Comparison of ENCODE assay signal across 8 cellular contexts in the genomic region with DNA sequence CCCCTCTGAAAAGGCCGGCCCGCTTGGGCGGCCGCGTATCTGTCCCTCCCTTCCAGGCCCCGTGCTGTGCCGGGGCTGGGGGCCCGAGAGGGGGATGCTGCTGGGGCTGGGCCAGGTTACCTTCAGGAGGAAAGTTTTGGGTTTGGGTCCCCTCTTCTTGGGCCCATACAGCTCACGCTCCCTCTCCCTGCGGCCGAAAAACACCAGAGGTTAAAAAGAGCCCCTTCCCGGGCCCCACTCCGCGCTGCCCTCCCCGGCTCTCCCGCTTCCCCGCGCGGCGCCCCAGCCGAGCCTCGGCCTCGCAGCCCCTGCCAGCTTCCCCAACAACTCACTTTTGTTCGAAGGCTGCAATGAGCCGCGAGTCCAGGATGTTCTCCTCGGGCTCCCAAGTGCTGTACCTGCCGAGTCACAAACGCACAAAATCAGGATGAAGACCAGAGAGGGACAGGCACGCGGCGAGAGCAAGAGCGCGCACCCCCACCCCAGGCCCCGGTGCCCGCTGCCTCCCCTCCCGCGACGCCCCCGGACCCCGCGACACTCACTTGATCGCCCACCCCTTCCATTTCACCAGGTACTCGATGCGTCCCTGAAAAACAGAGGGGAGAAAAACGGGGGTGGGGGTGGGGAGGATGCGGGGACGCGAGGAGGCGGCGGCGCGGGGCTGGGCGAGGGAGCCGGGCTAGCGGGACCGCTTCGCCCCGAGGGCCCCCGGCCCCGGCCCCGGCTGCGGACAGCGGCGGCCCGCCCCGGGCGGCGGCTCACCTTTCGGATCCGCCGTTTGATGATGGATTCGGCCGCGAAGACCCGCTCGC. TPM values are rescaled to one million over a fixed set of nuclear protein-coding genes. Genes with fewer than 3 reads are reported as not detected.
DNase-seq lines count a peak whose midpoint lies in the region; ATAC-seq and TF ChIP-seq lines count a peak whose summit lies in the region.

No MANE protein-coding gene starts in this region.

- H3K27me3 ChIP-seq in HCT116 (ENCODE audit: insufficient read depth, low read length): no peaks in the 10 kb centered on the region
- H3K27me3 ChIP-seq in RWPE2 (ENCODE audit: insufficient read depth, poor library complexity, severe bottlenecking): peaks cover 33% of the 10 kb centered on the region
- H3K27me3 ChIP-seq in left lung: no peaks in the 10 kb centered on the region

- H3K4me3 Mint-ChIP-seq in central memory CD8-positive, alpha-beta T cell: peak overlapping the region; percentile 92

- H3K9me3 ChIP-seq in HCT116 (ENCODE audit: control insufficient read depth in 1 of 2, insufficient read depth in 1 of 2, low read depth in 1 of 2, low read length in 2 of 2) (no peaks in the 10 kb centered on the region), RWPE2 (ENCODE audit: severe bottlenecking) (no peaks in the 10 kb centered on the region), left lung (no peaks in the 10 kb centered on the region)

- CTCF ChIA-PET in HCT116 (lab: Charles Lee): interaction anchor here (1.7 to 3.1 kb wide), 5 partner anchors 10 to 281 kb away, joined by 4 to 58 read pairs (median 20); a partner anchor contains a TSS

- peak overlapping the region; percentile 79 for H3K27ac Mint-ChIP-seq in central memory CD8-positive, alpha-beta T cell (ENCODE audit: low read depth)

- H4K20me1 ChIP-seq in HCT116 (ENCODE audit: insufficient read depth): no peaks in the 10 kb centered on the region

- no peak for TF ChIP-seq RAD21 in HCT116 (IDR thresholded peaks at IDR 0.05; ENCODE audit: low read depth)

- in situ Hi-C loops in Caki2 (cut with HindIII; ENCODE audit: low pct_unique_long_range_greater_than_20kb, low sequenced_read_pairs): no loop called here

- peaks cover 19% of the 10 kb centered on the region for H3K36me3 Mint-ChIP-seq in central memory CD8-positive, alpha-beta T cell (ENCODE audit: insufficient read depth)

- peak overlapping the region; percentile 92 for H3K9ac ChIP-seq in HCT116 (ENCODE audit: low read length)

- H3K9me2 ChIP-seq in HCT116 (ENCODE audit: insufficient read depth): no peaks in the 10 kb centered on the region

- TF ChIP-seq POLR2A in HCT116 (IDR thresholded peaks at IDR 0.05; ENCODE audit: borderline replicate concordance, extremely low read depth, insufficient read depth, insufficient read length): no peak

- no peak overlapping the region for H2AFZ ChIP-seq in HCT116 (ENCODE audit: low read depth, low read length, poor library complexity, severe bottlenecking)

- ATAC-seq in HCT116: peak; percentile 20
- ATAC-seq in RWPE2 (ENCODE audit: low read depth): peak; percentile 8; the same call in 2 of the 3 replicates
- ATAC-seq in central memory CD8-positive, alpha-beta T cell (replicated peaks; ENCODE audit: extremely low read depth, poor library complexity, severe bottlenecking): peak; percentile 5
- peak; percentile 5 for ATAC-seq in left lung

- H3K27ac ChIP-seq in HCT116 (ENCODE audit: low read depth, low read length): peak overlapping the region; percentile 84
- H3K27ac ChIP-seq in RWPE2 (ENCODE audit: poor library complexity, severe bottlenecking): peak overlapping the region; percentile 23
- peak overlapping the region; percentile 82 to 89 for H3K27ac ChIP-seq in left lung

- TF ChIP-seq CTCF in HCT116 (IDR thresholded peaks at IDR 0.05 in 2 of 3, conservative IDR thresholded peaks at IDR 0.05 in 1 of 3; ENCODE audit: borderline replicate concordance in 1 of 3, insufficient read depth in 1 of 3, low read depth in 2 of 3, low read length in 2 of 3): no peak
- no peak for TF ChIP-seq CTCF in RWPE2 (IDR thresholded peaks at IDR 0.05; ENCODE audit: poor library complexity, severe bottlenecking)
- no peak for TF ChIP-seq CTCF in left lung (IDR thresholded peaks at IDR 0.05)

- POLR2A ChIA-PET in HCT116 (lab: Charles Lee): interaction anchor here (0.6 kb wide), 1 partner anchor 382 kb away, joined by 3 read pairs; no protein-coding TSS in a partner anchor

- H3K36me3 ChIP-seq in HCT116 (ENCODE audit: control insufficient read depth in 1 of 2, insufficient read depth in 2 of 2, low read length in 2 of 2): peaks cover 7 to 25% of the 10 kb centered on the region in 2 experiments
- H3K36me3 ChIP-seq in RWPE2 (ENCODE audit: low read depth): peaks cover 26% of the 10 kb centered on the region
- peaks cover 0 to 23% of the 10 kb centered on the region in 2 donors for H3K36me3 ChIP-seq in left lung

- H3K4me1 ChIP-seq in HCT116 (ENCODE audit: control insufficient read depth in 1 of 2, insufficient read depth in 2 of 2, low read length in 2 of 2) (peaks cover 11 to 45% of the 10 kb centered on the region in 2 experiments), RWPE2 (ENCODE audit: insufficient read depth, poor library complexity, severe bottlenecking) (peaks cover 4% of the 10 kb centered on the region), left lung (peaks cover 12 to 36% of the 10 kb centered on the region in 2 donors)

- DNase-seq in Caki2 (ENCODE audit: low read depth) (peak; percentile 40), HCT116 (ENCODE audit: low read depth, low spot score) (no peak), RWPE2 (ENCODE audit: low spot score) (no peak), left lung (peak in 1 of 2 donors; percentile 84), NCI-H2171 treated with DMSO at 0.1 percent for 48 hours (lab: John Stamatoyannopoulos, UW) (no peak), SK-N-DZ (ENCODE audit: low spot score) (no peak)
- peak in 1 of 2 donors; percentile 18 for DNase-seq in central memory CD8-positive, alpha-beta T cell (ENCODE audit: low spot score in 2 of 2)
- peak; percentile 52 for DNase-seq in stimulated activated naive CD4-positive, alpha-beta T cell treated with Interleukin-2 at 50 U/mL for 16 hours (lab: John Stamatoyannopoulos, UW)

- no peaks in the 10 kb centered on the region for H3K27me3 Mint-ChIP-seq in central memory CD8-positive, alpha-beta T cell

- H3K9me3 Mint-ChIP-seq in central memory CD8-positive, alpha-beta T cell: no peaks in the 10 kb centered on the region

- H3K4me1 Mint-ChIP-seq in central memory CD8-positive, alpha-beta T cell: peaks cover 42% of the 10 kb centered on the region

- peak overlapping the region; percentile 87 for H3K4me2 ChIP-seq in HCT116 (ENCODE audit: low read length)

- H3K79me2 ChIP-seq in HCT116 (ENCODE audit: insufficient read depth, low read length): peaks cover 49% of the 10 kb centered on the region

- intact Hi-C loops in HCT116 (cut with micrococcal nuclease) (loop anchor here (1.0 to 5.0 kb wide), 3 partner anchors 53 to 436 kb away; no protein-coding TSS in a partner anchor), left lung (cut with DNase I) (loop anchor here in 1 of 2 donors (10.0 kb wide), 1 partner anchor 253 kb away; no protein-coding TSS in a partner anchor)

- peak overlapping the region; percentile 61 to 86 for H3K4me3 ChIP-seq in HCT116 (replicated peaks in 1 of 2; ENCODE audit: low read depth in 1 of 2, low read length in 2 of 2)
- peak overlapping the region; percentile 87 for H3K4me3 ChIP-seq in RWPE2 (ENCODE audit: severe bottlenecking)
- peak overlapping the region; percentile 69 to 88 for H3K4me3 ChIP-seq in left lung

- BruUV-seq in HCT116 (replicated peaks; lab: Mats Ljungman, UMichigan): no TSS peak

- RAD21 ChIA-PET in HCT116 (lab: Charles Lee; ENCODE audit: low non-redundant PET in 1 of 2, low total read pairs in 2 of 2, uncharacterized antibody in 2 of 2, unreplicated experiment in 2 of 2): no interaction called here

TF ChIP-seq in HCT116, 20 proteins besides CTCF, POLR2A, EP300 and RAD21:
- TF ChIP-seq, protein P1, sequence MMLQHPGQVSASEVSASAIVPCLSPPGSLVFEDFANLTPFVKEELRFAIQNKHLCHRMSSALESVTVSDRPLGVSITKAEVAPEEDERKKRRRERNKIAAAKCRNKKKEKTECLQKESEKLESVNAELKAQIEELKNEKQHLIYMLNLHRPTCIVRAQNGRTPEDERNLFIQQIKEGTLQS (IDR thresholded peaks at IDR 0.05): no peak
- TF ChIP-seq EGR1 (IDR thresholded peaks at IDR 0.05; ENCODE audit: low read depth): no peak
- peak; percentile 39; the same call in 1 of the 2 replicates for TF ChIP-seq ZFX (IDR thresholded peaks at IDR 0.05)
TF ChIP-seq in HCT116: peak in this region for 1.

RNA-seq across cellular contexts. Expression of a gene that starts 0.5 kb away (rescaled TPM):
- total RNA-seq in Caki2 (2014; rRNA removed; shearing (Covaris generic); ENCODE audit: low replicate concordance): 59.5 and 63.9 TPM in 2 replicates
- total RNA-seq in HCT116 (2021; ENCODE audit: unreplicated experiment) (90.0 TPM), left lung (10 to 100 TPM; 63.0 to 80.0 TPM)
- polyA plus RNA-seq in HCT116 (2012): 33.9 and 39.9 TPM in 2 replicates
- 9.2 and 11.0 TPM in 2 replicates for polyA plus RNA-seq in SK-N-DZ (2014; cell fraction: cytosol; rRNA removed)
- 24.2 and 30.2 TPM in 2 replicates for polyA plus RNA-seq in SK-N-DZ (2014; cell fraction: nucleus; rRNA removed)

RNA-seq across cellular contexts. Expression of a gene that starts 27.7 kb away (rescaled TPM):
- 6.2 and 6.7 TPM in 2 replicates for total RNA-seq in Caki2 (2014; rRNA removed; shearing (Covaris generic); ENCODE audit: low replicate concordance)
- total RNA-seq in HCT116 (2021; ENCODE audit: unreplicated experiment) (12.8 TPM), left lung (1 to 10 TPM; 4.5 to 5.3 TPM)
- 13.3 and 13.4 TPM in 2 replicates for polyA plus RNA-seq in HCT116 (2012)
- 0.57 and 0.65 TPM in 2 replicates for polyA plus RNA-seq in SK-N-DZ (2014; cell fraction: cytosol; rRNA removed)
- 0.38 and 0.39 TPM in 2 replicates for polyA plus RNA-seq in SK-N-DZ (2014; cell fraction: nucleus; rRNA removed)

Comparison
In these comparisons a context has a peak if more than half of its experiments do, and no peak if none do; other contexts are left out.
1. DNase-seq: peak in Caki2 (single experiment) and stimulated activated naive CD4-positive, alpha-beta T cell treated with Interleukin-2 at 50 U/mL for 16 hours (single experiment); none in HCT116 (single experiment), RWPE2 (single experiment), NCI-H2171 treated with DMSO at 0.1 percent for 48 hours (single experiment) and SK-N-DZ (single experiment).
2. H3K27ac ChIP-seq: peak in every context shown above with its lines; median percentile 86 in left lung; 84 in HCT116; 23 in RWPE2.
3. Peak in every context shown above with its lines, with median percentiles within 50 percentile points of each other: ATAC-seq and H3K4me3 ChIP-seq.